In genomic region chr7:135441791-135442190, GRCh38 we compare ENCODE assay signal across 12 cellular contexts.
DNase-seq lines count a peak whose midpoint lies in the region; ATAC-seq and TF ChIP-seq lines count a peak whose summit lies in the region.
"Had no signal": no experiment of that assay in that cellular context is flagged by ENCODE, and none has a peak within 500 bp of the region (broad histone marks: within the 10 kb centered on the region; RNA-seq: fewer than 3 reads in every experiment).

No MANE protein-coding gene starts in this region.

- H3K9ac ChIP-seq in GM23248 = no peak overlapping the region

- H3K4me3 Mint-ChIP-seq in osteocyte (ENCODE audit: unreplicated experiment) = no peak overlapping the region
- H3K4me3 Mint-ChIP-seq: activated T-cell treated with anti-CD3 and anti-CD28 coated beads, Interleukin-2, amount 50 U/mL, for 24 hours; naive B cell had no signal

- no peaks in the 10 kb centered on the region for H3K27me3 Mint-ChIP-seq in osteocyte (ENCODE audit: unreplicated experiment)
- H3K27me3 Mint-ChIP-seq: activated T-cell treated with anti-CD3 and anti-CD28 coated beads, Interleukin-2, amount 50 U/mL, for 24 hours; naive B cell had no signal

- H3K4me1 Mint-ChIP-seq in osteocyte (ENCODE audit: unreplicated experiment) = no peaks in the 10 kb centered on the region

- peaks cover 94% of the 10 kb centered on the region for H3K79me2 ChIP-seq in GM23248 (ENCODE audit: insufficient read depth)

- peaks cover 11% of the 10 kb centered on the region; the same call in 1 of the 2 replicates for H4K20me1 ChIP-seq in GM23248 (ENCODE audit: insufficient read depth)

- peaks cover 4% of the 10 kb centered on the region; the same call in 1 of the 2 replicates for H3K4me1 ChIP-seq in GM23248 (ENCODE audit: insufficient read depth)

- H3K4me3 ChIP-seq in GM23248 = no peak overlapping the region
- H3K4me3 ChIP-seq in fibroblast of the aortic adventitia (ENCODE audit: low read depth, low read length) = no peak overlapping the region

- H3K27ac ChIP-seq in GM23248 (no peak overlapping the region), RWPE1 (peak overlapping the region; percentile 50), substantia nigra (ENCODE audit: low read depth, low read length, poor library complexity, severe bottlenecking) (no peak overlapping the region)
- H3K27ac ChIP-seq: C4-2B had no signal

- no peaks in the 10 kb centered on the region for H3K9me3 Mint-ChIP-seq in osteocyte (ENCODE audit: unreplicated experiment)
- H3K9me3 Mint-ChIP-seq: activated T-cell treated with anti-CD3 and anti-CD28 coated beads, Interleukin-2, amount 50 U/mL, for 24 hours had no signal

- peaks cover 4% of the 10 kb centered on the region for H3K36me3 Mint-ChIP-seq in osteocyte (ENCODE audit: unreplicated experiment)

- H3K9me2 ChIP-seq in GM23248 (ENCODE audit: insufficient read depth) = no peaks in the 10 kb centered on the region

- DNase-seq in A172 (ENCODE audit: low spot score) = peak; percentile 68
- peak; percentile 36 for DNase-seq in GM23248
- peak; percentile 52 for DNase-seq in RWPE1 (ENCODE audit: low spot score)
- peak; percentile 42 for DNase-seq in fibroblast of the aortic adventitia (ENCODE audit: low read depth)
- DNase-seq in substantia nigra (lab: John Stamatoyannopoulos, UW) = no peak
- no peak for DNase-seq in cerebellum (ENCODE audit: low spot score)
- DNase-seq in osteocyte (ENCODE audit: extremely low spot score, unreplicated experiment) = no peak
- DNase-seq: activated T-cell treated with anti-CD3 and anti-CD28 coated beads, Interleukin-2, amount 50 U/mL, for 24 hours; naive B cell; NCI-H146 had no signal

- no peak overlapping the region for H2AFZ ChIP-seq in GM23248

- H3K4me2 ChIP-seq in GM23248 (ENCODE audit: unreplicated experiment) = no peak overlapping the region

- POLR2A ChIA-PET in RWPE1 (lab: Yijun Ruan, JAX; ENCODE audit: low non-redundant PET) = no interaction called here

- no peaks in the 10 kb centered on the region for H3K27me3 ChIP-seq in GM23248 (replicated peaks; ENCODE audit: insufficient read depth)

- H3K9me3 ChIP-seq in GM23248 (ENCODE audit: low read depth) = no peaks in the 10 kb centered on the region

- H3F3A ChIP-seq in GM23248 (ENCODE audit: insufficient read depth) = no peaks in the 10 kb centered on the region

- in situ Hi-C loops in GM23248 (cut with MboI) = no loop called here

- no peak overlapping the region for H3K27ac Mint-ChIP-seq in osteocyte (ENCODE audit: unreplicated experiment)
- H3K27ac Mint-ChIP-seq: activated T-cell treated with anti-CD3 and anti-CD28 coated beads, Interleukin-2, amount 50 U/mL, for 24 hours had no signal

- TF ChIP-seq CTCF in RWPE1 (conservative IDR thresholded peaks at IDR 0.05; ENCODE audit: low read depth) (no peak), fibroblast of the aortic adventitia (IDR thresholded peaks at IDR 0.05; ENCODE audit: insufficient read depth, low read length) (no peak), osteocyte (IDR thresholded peaks at IDR 0.05) (no peak)

- no peak for ATAC-seq in GM21576 (IDR thresholded peaks at IDR 0.05; ENCODE audit: unreplicated experiment)

- H3K36me3 ChIP-seq in GM23248 (ENCODE audit: low read depth) = no peaks in the 10 kb centered on the region

- CTCF ChIA-PET in RWPE1 (lab: Yijun Ruan, JAX) = no interaction called here

Comparison
In these comparisons a context has a peak if more than half of its experiments do, and no peak if none do; other contexts are left out.
1. DNase-seq: peak in A172 (single experiment), GM23248 (single experiment), RWPE1 (single experiment) and fibroblast of the aortic adventitia (single experiment); none in substantia nigra (0 of 49), cerebellum (single experiment) and osteocyte (single experiment).